ENCODE assay signal across 10 cellular contexts in genomic region chr7:7662527-7662926, GRCh38. TPM values are rescaled to one million over a fixed set of nuclear protein-coding genes. Genes with fewer than 3 reads are reported as not detected.
DNase-seq lines count a peak whose midpoint lies in the region; TF ChIP-seq lines count a peak whose summit lies in the region.
"Had no signal": no experiment of that assay in that cellular context is flagged by ENCODE, and none has a peak within 500 bp of the region (broad histone marks: within the 10 kb centered on the region; RNA-seq: fewer than 3 reads in every experiment).

No MANE protein-coding gene starts in this region.

- H3K36me3 Mint-ChIP-seq in activated T-cell treated with anti-CD3 and anti-CD28 coated beads, Interleukin-2, amount 50 U/mL, for 24 hours (ENCODE audit: low read depth), result peaks cover 32% of the 10 kb centered on the region

- H3K4me1 Mint-ChIP-seq in activated T-cell treated with anti-CD3 and anti-CD28 coated beads, Interleukin-2, amount 50 U/mL, for 24 hours (ENCODE audit: low read depth), result peaks cover 40% of the 10 kb centered on the region

- TF ChIP-seq EP300 in neural cell (conservative IDR thresholded peaks at IDR 0.05; ENCODE audit: poor library complexity, severe bottlenecking), result no peak

- TF ChIP-seq RAD21 in neural cell (conservative IDR thresholded peaks at IDR 0.05), result peak; percentile 51

- no peaks in the 10 kb centered on the region for H3K27me3 ChIP-seq in neural cell (ENCODE audit: insufficient read depth, low read depth, low read length)

- TF ChIP-seq CTCF in neural cell (IDR thresholded peaks at IDR 0.05; ENCODE audit: poor library complexity, severe bottlenecking) (peak; percentile 39), coronary artery (IDR thresholded peaks at IDR 0.05) (no peak)

- H3K27ac ChIP-seq in neural cell (ENCODE audit: low read length) (no peak overlapping the region), coronary artery (no peak overlapping the region)
- H3K27ac ChIP-seq: SK-N-MC had no signal

- no peak overlapping the region for H2AFZ ChIP-seq in neural cell (ENCODE audit: low read depth, low read length)

- no peaks in the 10 kb centered on the region for H3K9me2 ChIP-seq in neural cell (ENCODE audit: insufficient read depth, low read length)

- no peaks in the 10 kb centered on the region for H3K79me2 ChIP-seq in neural cell (replicated peaks; ENCODE audit: insufficient read depth, low read length)

- peak; percentile 43 for DNase-seq in DMS53 (lab: John Stamatoyannopoulos, UW)
- no peak for DNase-seq in DMS53 treated with DMSO at 0.1 percent for 48 hours (lab: John Stamatoyannopoulos, UW; ENCODE audit: unreplicated experiment)
- peak; percentile 66 for DNase-seq in NCI-H82 (lab: John Stamatoyannopoulos, UW)
- DNase-seq in cerebellar cortex (ENCODE audit: low spot score), result peak; percentile 53
- no peak for DNase-seq in NCI-H1436 (lab: John Stamatoyannopoulos, UW)
- no peak for DNase-seq in coronary artery (ENCODE audit: low spot score)
- no peak for DNase-seq in activated T-cell treated with anti-CD3 and anti-CD28 coated beads, Interleukin-2, amount 50 U/mL, for 24 hours
- DNase-seq: activated CD8-positive, alpha-beta memory T cell treated with anti-CD3 and anti-CD28 coated beads, Interleukin-2, amount 50 U/mL, for 4 hours had no signal

- no peaks in the 10 kb centered on the region for H4K20me1 ChIP-seq in neural cell (ENCODE audit: insufficient read depth)

- H3K4me2 ChIP-seq in neural cell (ENCODE audit: low read length), result no peak overlapping the region

- H3K27me3 Mint-ChIP-seq in activated T-cell treated with anti-CD3 and anti-CD28 coated beads, Interleukin-2, amount 50 U/mL, for 24 hours, result no peaks in the 10 kb centered on the region

- H3K36me3 ChIP-seq in neural cell (ENCODE audit: insufficient read depth, low read length), result no peaks in the 10 kb centered on the region

- H3K9me3 ChIP-seq in neural cell (ENCODE audit: low read length), result no peaks in the 10 kb centered on the region

- H3K4me3 Mint-ChIP-seq in activated T-cell treated with anti-CD3 and anti-CD28 coated beads, Interleukin-2, amount 50 U/mL, for 24 hours, result no peak overlapping the region

- H3K9me3 Mint-ChIP-seq in activated T-cell treated with anti-CD3 and anti-CD28 coated beads, Interleukin-2, amount 50 U/mL, for 24 hours, result peaks cover 17% of the 10 kb centered on the region

- H3K4me3 ChIP-seq in neural cell (ENCODE audit: low read length), result no peak overlapping the region
- H3K4me3 ChIP-seq in coronary artery, result no peak overlapping the region
- H3K4me3 ChIP-seq: SK-N-MC had no signal

- H3K27ac Mint-ChIP-seq in activated T-cell treated with anti-CD3 and anti-CD28 coated beads, Interleukin-2, amount 50 U/mL, for 24 hours, result no peak overlapping the region

- H3K9ac ChIP-seq in neural cell (ENCODE audit: low read length), result no peak overlapping the region

- H3F3A ChIP-seq in neural cell (ENCODE audit: insufficient read depth, low read length, poor library complexity, severe bottlenecking), result no peaks in the 10 kb centered on the region

TF ChIP-seq in neural cell, 6 proteins besides CTCF, POLR2A, EP300 and RAD21:
- no peak for TF ChIP-seq SMC3 (conservative IDR thresholded peaks at IDR 0.05; ENCODE audit: poor library complexity)
- TF ChIP-seq TAF1 (IDR thresholded peaks at IDR 0.05; ENCODE audit: low read depth), result no peak
- no peak for TF ChIP-seq POLR2AphosphoS5 (IDR thresholded peaks at IDR 0.05)
- TF ChIP-seq MXI1 (conservative IDR thresholded peaks at IDR 0.05; ENCODE audit: poor library complexity, severe bottlenecking), result no peak
- TF ChIP-seq REST (IDR thresholded peaks at IDR 0.05; ENCODE audit: borderline replicate concordance), result no peak

RNA-seq across cellular contexts. Expression of gene UMAD1, which starts 22.0 kb away (rescaled TPM):
- 13.6 and 14.7 TPM in 2 replicates for polyA plus RNA-seq in neural cell
- polyA minus RNA-seq in neural cell, result 12.2 and 13.7 TPM in 2 replicates

RNA-seq across cellular contexts. Expression of gene RPA3, which starts 55.9 kb away (rescaled TPM):
- polyA plus RNA-seq in neural cell, result 44.6 and 50.1 TPM in 2 replicates
- polyA minus RNA-seq in neural cell, result 21.9 and 23.9 TPM in 2 replicates

Comparison
In these comparisons a context has a peak if more than half of its experiments do, and no peak if none do; other contexts are left out.
1. DNase-seq: peak in DMS53 (single experiment), NCI-H82 (single experiment) and cerebellar cortex (single experiment); none in DMS53 treated with DMSO at 0.1 percent for 48 hours (single experiment), NCI-H1436 (single experiment), coronary artery (single experiment) and activated T-cell treated with anti-CD3 and anti-CD28 coated beads, Interleukin-2, amount 50 U/mL, for 24 hours (single experiment).